In genomic region chr17:64146418-64147109, GRCh38 we compare ENCODE assay signal across 8 cellular contexts. TPM values are rescaled to one million over a fixed set of nuclear protein-coding genes. Genes with fewer than 3 reads are reported as not detected.
DNase-seq lines count a peak whose midpoint lies in the region; ATAC-seq lines count a peak whose summit lies in the region.

No MANE protein-coding gene starts in this region.

- no peaks in the 10 kb centered on the region for H3K36me3 ChIP-seq in CD8-positive, alpha-beta memory T cell (ENCODE audit: insufficient read depth, low read length)
- no peaks in the 10 kb centered on the region for H3K36me3 ChIP-seq in GM23248 (ENCODE audit: low read depth)
- no peaks in the 10 kb centered on the region for H3K36me3 ChIP-seq in mesendoderm (ENCODE audit: control insufficient read depth, insufficient read depth, low read length)

- 15% methylated on average over 34 of the region's 34 CpGs for whole genome bisulfite sequencing in GM23248 (ENCODE audit: low coverage in 1 of 2, low lambda C conversion rate in 2 of 2, missing lambda C conversion rate in 2 of 2), 2 experiments
- no CpG with 5 or more reads among the region's 34 CpGs for WGBS in mesendoderm (ENCODE audit: extremely low coverage, insufficient coverage, low lambda C conversion rate)

- H3K9me3 ChIP-seq in CD8-positive, alpha-beta memory T cell (ENCODE audit: low read length) = no peaks in the 10 kb centered on the region
- no peaks in the 10 kb centered on the region for H3K9me3 ChIP-seq in GM23248 (ENCODE audit: low read depth)

- peak overlapping the region; percentile 27; the same call in 1 of the 2 replicates for H2AFZ ChIP-seq in GM23248

- peak overlapping the region; percentile 19 for H3K18ac ChIP-seq in mesendoderm (ENCODE audit: low read length)

- peak overlapping the region; percentile 98 for H3K56ac ChIP-seq in mesendoderm (ENCODE audit: low read length)

- POLR2A ChIA-PET in CD8-positive, alpha-beta memory T cell (lab: Charles Lee) = interaction anchor here (0.6 to 3.6 kb wide), 25 partner anchors 13 to 360 kb away, joined by 3 to 44 read pairs (median 5); partner anchors contain the start of genes CD79B, CEP95, DDX5 and ERN1

- H3K79me1 ChIP-seq in mesendoderm (ENCODE audit: low read length) = no peaks in the 10 kb centered on the region

- H3K9me2 ChIP-seq in GM23248 (ENCODE audit: insufficient read depth) = no peaks in the 10 kb centered on the region

- peak overlapping the region in 1 of 8 donors; percentile 85 for H3K27ac Mint-ChIP-seq in CD8-positive, alpha-beta memory T cell
- H3K27ac Mint-ChIP-seq in effector memory CD8-positive, alpha-beta T cell = no peak overlapping the region
- H3K27ac Mint-ChIP-seq in stimulated activated naive CD8-positive, alpha-beta T cell treated with anti-CD3 and anti-CD28 coated beads, Interleukin-15, amount 100 ng/mL, for 72 hours = no peak overlapping the region

- no peak overlapping the region for H2AK5ac ChIP-seq in mesendoderm (ENCODE audit: low read length)

- H3K79me2 ChIP-seq in GM23248 (ENCODE audit: insufficient read depth) = peaks cover 9% of the 10 kb centered on the region
- H3K79me2 ChIP-seq in mesendoderm (ENCODE audit: control insufficient read depth, insufficient read depth, low read length) = peaks cover 3% of the 10 kb centered on the region

- in situ Hi-C loops in GM23248 (cut with MboI) = no loop called here

- no peaks in the 10 kb centered on the region for H3K27me3 Mint-ChIP-seq in CD8-positive, alpha-beta memory T cell
- H3K27me3 Mint-ChIP-seq in effector memory CD8-positive, alpha-beta T cell = no peaks in the 10 kb centered on the region
- H3K27me3 Mint-ChIP-seq in stimulated activated naive CD8-positive, alpha-beta T cell treated with anti-CD3 and anti-CD28 coated beads, Interleukin-15, amount 100 ng/mL, for 72 hours = no peaks in the 10 kb centered on the region

- H3K4me3 Mint-ChIP-seq in CD8-positive, alpha-beta memory T cell = no peak overlapping the region
- no peak overlapping the region for H3K4me3 Mint-ChIP-seq in effector memory CD8-positive, alpha-beta T cell
- no peak overlapping the region for H3K4me3 Mint-ChIP-seq in stimulated activated naive CD8-positive, alpha-beta T cell treated with anti-CD3 and anti-CD28 coated beads, Interleukin-15, amount 100 ng/mL, for 72 hours

- H3F3A ChIP-seq in GM23248 (ENCODE audit: insufficient read depth) = peaks cover 63% of the 10 kb centered on the region

- peak overlapping the region; percentile 86 for H3K4me3 ChIP-seq in CD8-positive, alpha-beta memory T cell (ENCODE audit: low read length)
- H3K4me3 ChIP-seq in GM23248 (peak overlapping the region; percentile 85), mesendoderm (ENCODE audit: low read length) (peak overlapping the region; percentile 82)

- H3K4ac ChIP-seq in mesendoderm (ENCODE audit: low read depth, low read length) = peak overlapping the region; percentile 81

- H4K8ac ChIP-seq in mesendoderm (ENCODE audit: low read depth, low read length) = no peak overlapping the region

- H3K27me3 ChIP-seq in CD8-positive, alpha-beta memory T cell (ENCODE audit: insufficient read depth, low read length, poor library complexity, severe bottlenecking) = no peaks in the 10 kb centered on the region
- no peaks in the 10 kb centered on the region for H3K27me3 ChIP-seq in GM23248 (replicated peaks; ENCODE audit: insufficient read depth)
- H3K27me3 ChIP-seq in mesendoderm (ENCODE audit: insufficient read depth, low read length, poor library complexity) = no peaks in the 10 kb centered on the region

- peak overlapping the region; percentile 83 for H3K27ac ChIP-seq in CD8-positive, alpha-beta memory T cell (ENCODE audit: low read depth, low read length)
- H3K27ac ChIP-seq in GM23248 = peak overlapping the region; percentile 91
- H3K27ac ChIP-seq in mesendoderm (ENCODE audit: low read depth, low read length) = peak overlapping the region; percentile 53

- peak overlapping the region; percentile 86 for H2BK5ac ChIP-seq in mesendoderm (ENCODE audit: low read length)

- peak; percentile 38 to 71 (median 46) for DNase-seq in CD8-positive, alpha-beta memory T cell
- DNase-seq in GM23248 (peak; percentile 76), NCI-H1694 (lab: John Stamatoyannopoulos, UW) (peak; percentile 34), mesendoderm (peak; percentile 75)
- DNase-seq in activated CD4-positive, alpha-beta T cell treated with anti-CD3 and anti-CD28 coated beads, Interleukin-2, amount 50 U/mL, for 24 hours (ENCODE audit: low read depth in 1 of 2, low spot score in 1 of 2) = peak; percentile 41 to 45
- peak; percentile 29 to 46 (median 33) for DNase-seq in effector memory CD8-positive, alpha-beta T cell
- peak in 1 of 2 donors; percentile 55 for DNase-seq in stimulated activated naive CD8-positive, alpha-beta T cell treated with anti-CD3 and anti-CD28 coated beads, Interleukin-15, amount 100 ng/mL, for 72 hours

- CTCF ChIA-PET in CD8-positive, alpha-beta memory T cell (lab: Charles Lee) = interaction anchor here (0.9 to 3.1 kb wide), 10 partner anchors 13 to 234 kb away, joined by 3 to 15 read pairs (median 9); partner anchors contain the start of genes CD79B and ERN1

- H3K36me3 Mint-ChIP-seq in CD8-positive, alpha-beta memory T cell = peaks cover 0 to 27% (median 12%) of the 10 kb centered on the region in 3 donors
- H3K36me3 Mint-ChIP-seq in effector memory CD8-positive, alpha-beta T cell (ENCODE audit: insufficient read depth) = peaks cover 15% of the 10 kb centered on the region

- H3K4me2 ChIP-seq in GM23248 (ENCODE audit: unreplicated experiment) = peak overlapping the region; percentile 91
- H3K4me2 ChIP-seq in mesendoderm (ENCODE audit: low read length) = peak overlapping the region; percentile 56

- H4K5ac ChIP-seq in mesendoderm (ENCODE audit: low read length) = peak overlapping the region; percentile 37

- H3K9me3 Mint-ChIP-seq in CD8-positive, alpha-beta memory T cell = no peaks in the 10 kb centered on the region
- no peaks in the 10 kb centered on the region for H3K9me3 Mint-ChIP-seq in effector memory CD8-positive, alpha-beta T cell
- H3K9me3 Mint-ChIP-seq in stimulated activated naive CD8-positive, alpha-beta T cell treated with anti-CD3 and anti-CD28 coated beads, Interleukin-15, amount 100 ng/mL, for 72 hours = no peaks in the 10 kb centered on the region

- H3K9ac ChIP-seq in GM23248 = peak overlapping the region; percentile 98
- peak overlapping the region; percentile 97 for H3K9ac ChIP-seq in mesendoderm (ENCODE audit: low read length)

- peaks cover 25% of the 10 kb centered on the region for H3K4me1 ChIP-seq in CD8-positive, alpha-beta memory T cell (ENCODE audit: insufficient read depth, low read length)
- peaks cover 15% of the 10 kb centered on the region for H3K4me1 ChIP-seq in GM23248 (ENCODE audit: insufficient read depth)
- H3K4me1 ChIP-seq in mesendoderm (ENCODE audit: control insufficient read depth, low read depth, low read length) = no peaks in the 10 kb centered on the region

- no peak overlapping the region for H2BK15ac ChIP-seq in mesendoderm (replicated peaks; ENCODE audit: low read depth)

- peaks cover 20 to 26% (median 26%) of the 10 kb centered on the region in 3 donors for H3K4me1 Mint-ChIP-seq in CD8-positive, alpha-beta memory T cell
- peaks cover 13 to 17% of the 10 kb centered on the region in 2 donors for H3K4me1 Mint-ChIP-seq in effector memory CD8-positive, alpha-beta T cell (ENCODE audit: low read depth in 2 of 2)
- H3K4me1 Mint-ChIP-seq in stimulated activated naive CD8-positive, alpha-beta T cell treated with anti-CD3 and anti-CD28 coated beads, Interleukin-15, amount 100 ng/mL, for 72 hours = peaks cover 32% of the 10 kb centered on the region

- no peak overlapping the region for H3K23ac ChIP-seq in mesendoderm (ENCODE audit: low read length)

- no peaks in the 10 kb centered on the region for H4K20me1 ChIP-seq in GM23248 (ENCODE audit: insufficient read depth)

- no peak overlapping the region for H2BK120ac ChIP-seq in mesendoderm (ENCODE audit: low read depth, low read length)

- ATAC-seq in effector memory CD8-positive, alpha-beta T cell (replicated peaks) = peak; percentile 11
- ATAC-seq in stimulated activated naive CD8-positive, alpha-beta T cell treated with anti-CD3 and anti-CD28 coated beads, Interleukin-15, amount 100 ng/mL, for 72 hours = peak; percentile 30
- ATAC-seq in HG03097 (IDR thresholded peaks at IDR 0.05; ENCODE audit: low FRiP score, unreplicated experiment) = no peak

RNA-seq across cellular contexts. Expression of gene ERN1, which starts 16.6 kb away (rescaled TPM):
- total RNA-seq in CD8-positive, alpha-beta memory T cell = 10 to 100 TPM; 24.7 to 25.5 TPM
- 92.1 TPM for polyA plus RNA-seq in CD8-positive, alpha-beta memory T cell
- total RNA-seq in GM23248 (2014; rRNA removed; shearing (Covaris generic)) = 5.7 and 5.8 TPM in 2 replicates
- polyA plus RNA-seq in GM23248 (2016; fragmentation: Nextera tagmentation; extraction: Ambion mirVana) = 9.9 and 13.7 TPM in 2 replicates
- 3.3 TPM for polyA plus RNA-seq in mesendoderm (2013, experiment 1 of 2)
- polyA plus RNA-seq in mesendoderm (2013, experiment 2 of 2) = 2.9 TPM
